In the genomic region with DNA sequence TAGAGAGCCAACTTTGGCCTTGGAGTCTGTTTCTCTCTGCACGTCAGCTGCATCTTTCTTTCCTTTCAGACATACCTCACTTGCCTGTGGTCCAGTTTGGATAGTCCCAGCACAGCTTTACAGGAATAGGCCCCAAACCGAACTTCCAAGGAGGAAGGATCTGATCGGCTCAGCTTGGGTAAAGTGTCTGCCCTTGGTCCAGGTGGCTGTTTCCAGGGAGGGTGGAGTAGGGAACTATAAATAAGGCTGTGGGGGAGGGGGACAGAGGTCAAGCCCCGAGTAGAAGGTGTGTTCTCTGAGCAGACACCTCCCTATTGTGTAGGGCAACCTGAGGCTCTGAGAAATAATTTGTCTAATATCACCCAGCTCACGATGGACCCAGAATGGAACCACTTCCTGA, we compare ENCODE assay signal across 25 cellular contexts.
"Had no signal": no experiment of that assay in that cellular context is flagged by ENCODE, and none has a peak within 500 bp of the region (broad histone marks: within the 10 kb centered on the region; RNA-seq: fewer than 3 reads in every experiment).

No MANE protein-coding gene starts in this region.

- H3K9ac ChIP-seq: KMS-11, SK-N-SH had no signal

- ATAC-seq: activated T-cell treated with anti-CD3 and anti-CD28 coated beads, Interleukin-2, amount 50 U/mL, for 72 hours; Panc1; Right ventricle myocardium inferior had no signal

- H3K9me3 ChIP-seq: SK-N-SH had no signal

- H3K27me3 ChIP-seq: brain microvascular endothelial cell had no signal

- H3K4me3 ChIP-seq: cardiac muscle cell had no signal

- H3K36me3 ChIP-seq: brain microvascular endothelial cell, cardiac muscle cell had no signal

- DNase-seq: activated B cell treated with CpG ODN at 0.5 μM for 24 hours; activated CD4-positive, alpha-beta T cell treated with anti-CD3 and anti-CD28 coated beads for 1 hour; activated CD4-positive, alpha-beta T cell treated with anti-CD3 and anti-CD28 coated beads, Interleukin-2, amount 10 ng/mL, durations not matched to agents 24 days and 14 days; activated CD4-positive, alpha-beta T cell treated with anti-CD3 and anti-CD28 coated beads, Interleukin-2, amount 50 U/mL, for 48 hours; activated gamma-delta T cell treated with Interleukin-2 at 50 U/mL for 16 hours; activated naive CD4-positive, alpha-beta T cell treated with anti-CD3 and anti-CD28 coated beads, Interleukin-2, amount 10 ng/mL, durations not matched to agents 7 days and 5 days; activated naive CD8-positive, alpha-beta T cell treated with anti-CD3 and anti-CD28 coated beads for 36 hours; activated T-cell treated with anti-CD3 and anti-CD28 coated beads, Interleukin-2, amount 50 U/mL, for 72 hours; brain microvascular endothelial cell; NCI-H1092; NCI-H1417; NCI-H1694; NCI-H2029 treated with DMSO at 0.1 percent for 48 hours; NCI-H510A treated with DMSO at 0.1 percent for 48 hours; NCI-H69; NK-92 treated with Interleukin-12 subunit alpha and Interleukin-12 subunit beta, amount 100 ng/mL, for 24 hours; OCI-M1; RPMI8226; SK-N-SH had no signal

- H3K4me2 ChIP-seq: KMS-11, SK-N-SH had no signal

- H3K27ac Mint-ChIP-seq: activated B cell treated with CpG ODN at 0.5 μM for 24 hours; activated CD4-positive, alpha-beta T cell treated with anti-CD3 and anti-CD28 coated beads, Interleukin-2, amount 10 ng/mL, durations not matched to agents 24 days and 14 days; activated naive CD4-positive, alpha-beta T cell treated with anti-CD3 and anti-CD28 coated beads, Interleukin-2, amount 10 ng/mL, durations not matched to agents 7 days and 5 days; activated naive CD8-positive, alpha-beta T cell treated with anti-CD3 and anti-CD28 coated beads for 36 hours; activated T-cell treated with anti-CD3 and anti-CD28 coated beads, Interleukin-2, amount 50 U/mL, for 72 hours; activated T-helper 2 cell treated with anti-CD3 and anti-CD28 coated beads, Interferon-gamma antibody, Interleukin-2, Interleukin-4, amounts not matched to agents 10 μg/mL and 5 μg/mL and 100 μg/mL, durations not matched to agents 14 hours and 24 hours and 36 hours; T-helper 2 cell treated with Interferon-gamma antibody and Interleukin-4, amounts not matched to agents 5 μg/mL and 100 μg/mL, for 36 hours had no signal

- H3K4me3 Mint-ChIP-seq: activated B cell treated with CpG ODN at 0.5 μM for 24 hours; activated CD4-positive, alpha-beta T cell treated with anti-CD3 and anti-CD28 coated beads, Interleukin-2, amount 10 ng/mL, durations not matched to agents 24 days and 14 days; activated naive CD4-positive, alpha-beta T cell treated with anti-CD3 and anti-CD28 coated beads, Interleukin-2, amount 10 ng/mL, durations not matched to agents 7 days and 5 days; activated naive CD8-positive, alpha-beta T cell treated with anti-CD3 and anti-CD28 coated beads for 36 hours; activated T-cell treated with anti-CD3 and anti-CD28 coated beads, Interleukin-2, amount 50 U/mL, for 72 hours; T-helper 2 cell treated with Interferon-gamma antibody and Interleukin-4, amounts not matched to agents 5 μg/mL and 100 μg/mL, for 36 hours had no signal

- H3K4me1 Mint-ChIP-seq: activated B cell treated with CpG ODN at 0.5 μM for 24 hours; activated CD4-positive, alpha-beta T cell treated with anti-CD3 and anti-CD28 coated beads, Interleukin-2, amount 10 ng/mL, durations not matched to agents 24 days and 14 days; activated naive CD4-positive, alpha-beta T cell treated with anti-CD3 and anti-CD28 coated beads, Interleukin-2, amount 10 ng/mL, durations not matched to agents 7 days and 5 days; activated naive CD8-positive, alpha-beta T cell treated with anti-CD3 and anti-CD28 coated beads for 36 hours had no signal

- H3K27ac ChIP-seq: brain microvascular endothelial cell, cardiac muscle cell, KMS-11 had no signal
